ENCODE assay signal across 1 cellular context in genomic region chr3:187263270-187263669, GRCh38.
TF ChIP-seq lines count a peak whose summit lies in the region.

No MANE protein-coding gene starts in this region.

TF ChIP-seq in IMR-90, 13 proteins besides CTCF, POLR2A, EP300 and RAD21:
- TF ChIP-seq MAZ (IDR thresholded peaks at IDR 0.05; ENCODE audit: borderline replicate concordance, low read depth, low read length) (no peak), MAFK (IDR thresholded peaks at IDR 0.05; ENCODE audit: low read depth, low read length) (no peak), CHD1 (IDR thresholded peaks at IDR 0.05; ENCODE audit: low read depth, low read length) (no peak), NFE2L2 (IDR thresholded peaks at IDR 0.05; ENCODE audit: low read depth, low read length) (no peak), USF2 (IDR thresholded peaks at IDR 0.05; ENCODE audit: low read depth, low read length) (no peak), BHLHE40 (IDR thresholded peaks at IDR 0.05; ENCODE audit: low read depth, low read length) (no peak), MXI1 (IDR thresholded peaks at IDR 0.05; ENCODE audit: borderline replicate concordance, low read depth, low read length) (no peak), FOS (IDR thresholded peaks at IDR 0.05; ENCODE audit: low read depth, low read length) (no peak), RFX5 (IDR thresholded peaks at IDR 0.05; ENCODE audit: low read depth, low read length) (no peak), RCOR1 (IDR thresholded peaks at IDR 0.05; ENCODE audit: insufficient replicate concordance, low read length) (no peak), SMC3 (IDR thresholded peaks at IDR 0.05; ENCODE audit: low read depth, low read length) (no peak), CEBPB (IDR thresholded peaks at IDR 0.05; ENCODE audit: low read depth, low read length) (no peak)
- TF ChIP-seq, protein P1, sequence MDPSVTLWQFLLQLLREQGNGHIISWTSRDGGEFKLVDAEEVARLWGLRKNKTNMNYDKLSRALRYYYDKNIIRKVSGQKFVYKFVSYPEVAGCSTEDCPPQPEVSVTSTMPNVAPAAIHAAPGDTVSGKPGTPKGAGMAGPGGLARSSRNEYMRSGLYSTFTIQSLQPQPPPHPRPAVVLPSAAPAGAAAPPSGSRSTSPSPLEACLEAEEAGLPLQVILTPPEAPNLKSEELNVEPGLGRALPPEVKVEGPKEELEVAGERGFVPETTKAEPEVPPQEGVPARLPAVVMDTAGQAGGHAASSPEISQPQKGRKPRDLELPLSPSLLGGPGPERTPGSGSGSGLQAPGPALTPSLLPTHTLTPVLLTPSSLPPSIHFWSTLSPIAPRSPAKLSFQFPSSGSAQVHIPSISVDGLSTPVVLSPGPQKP (IDR thresholded peaks at IDR 0.05; ENCODE audit: borderline replicate concordance, low read depth, low read length): no peak
